In genomic region chr18:26090130-26091046, GRCh38 we compare ENCODE assay signal across 8 cellular contexts. TPM values are rescaled to one million over a fixed set of nuclear protein-coding genes. Genes with fewer than 3 reads are reported as not detected.
DNase-seq lines count a peak whose midpoint lies in the region; ATAC-seq lines count a peak whose summit lies in the region.

Gene SS18 (minus strand): TSS chr18:26090613. CDS start chr18:26090569, 44 bp downstream.

- DNase-seq in CD8-positive, alpha-beta memory T cell, result peak; percentile 87 to 92 (median 90)
- DNase-seq in HS-27A (ENCODE audit: low read depth), result peak; percentile 75
- peak; percentile 90 to 97 for DNase-seq in NOMO-1 (lab: John Stamatoyannopoulos, UW; ENCODE audit: unreplicated experiment in 2 of 2)
- peak; percentile 75 to 79 for DNase-seq in activated CD8-positive, alpha-beta memory T cell treated with anti-CD3 and anti-CD28 coated beads for 4 hours (ENCODE audit: low read depth in 2 of 2)
- DNase-seq in effector memory CD8-positive, alpha-beta T cell, result peak; percentile 87 to 89 (median 88)
- peak; percentile 90 for DNase-seq in memory B cell (ENCODE audit: low spot score in 2 of 2)
- DNase-seq in stimulated activated CD8-positive, alpha-beta memory T cell treated with anti-CD3 and anti-CD28 coated beads, Interleukin-12 subunit alpha, Interleukin-12 subunit beta, amount 100 ng/mL, for 24 hours (ENCODE audit: extremely low read depth), result peak; percentile 81

- ATAC-seq in GM19467 (IDR thresholded peaks at IDR 0.05; ENCODE audit: unreplicated experiment) (peak; percentile 81), memory B cell (ENCODE audit: low read depth) (peak; percentile 81)
- peak; percentile 81 for ATAC-seq in effector memory CD8-positive, alpha-beta T cell (replicated peaks)

- peak within 1 kb of the TSS; percentile 94 for H3K27ac ChIP-seq in CD8-positive, alpha-beta memory T cell (ENCODE audit: low read depth, low read length)

- peak within 1 kb of the TSS; percentile 90 to 99 (median 96) for H3K4me3 Mint-ChIP-seq in CD8-positive, alpha-beta memory T cell
- H3K4me3 Mint-ChIP-seq in effector memory CD8-positive, alpha-beta T cell, result peak within 1 kb of the TSS; percentile 89 to 95
- peak within 1 kb of the TSS; percentile 97 for H3K4me3 Mint-ChIP-seq in memory B cell

- no peaks in the 10 kb centered on the region for H3K9me3 ChIP-seq in CD8-positive, alpha-beta memory T cell (ENCODE audit: low read length)

- peaks cover 0 to 29% (median 1%) of the 10 kb centered on the region in 3 donors for H3K36me3 Mint-ChIP-seq in CD8-positive, alpha-beta memory T cell
- H3K36me3 Mint-ChIP-seq in effector memory CD8-positive, alpha-beta T cell (ENCODE audit: insufficient read depth), result peaks cover 19% of the 10 kb centered on the region
- peaks cover 4% of the 10 kb centered on the region for H3K36me3 Mint-ChIP-seq in memory B cell

- H3K27me3 ChIP-seq in CD8-positive, alpha-beta memory T cell (ENCODE audit: insufficient read depth, low read length, poor library complexity, severe bottlenecking), result no peaks in the 10 kb centered on the region

- no peaks in the 10 kb centered on the region for H3K9me3 Mint-ChIP-seq in CD8-positive, alpha-beta memory T cell
- H3K9me3 Mint-ChIP-seq in effector memory CD8-positive, alpha-beta T cell, result no peaks in the 10 kb centered on the region
- H3K9me3 Mint-ChIP-seq in memory B cell, result no peaks in the 10 kb centered on the region

- H3K4me1 ChIP-seq in CD8-positive, alpha-beta memory T cell (ENCODE audit: insufficient read depth, low read length), result peaks cover 23% of the 10 kb centered on the region

- H3K27ac Mint-ChIP-seq in CD8-positive, alpha-beta memory T cell, result peak within 1 kb of the TSS; percentile 93 to 100 (median 98)
- peak within 1 kb of the TSS; percentile 96 for H3K27ac Mint-ChIP-seq in effector memory CD8-positive, alpha-beta T cell
- H3K27ac Mint-ChIP-seq in memory B cell, result peak within 1 kb of the TSS; percentile 98

- H3K4me3 ChIP-seq in CD8-positive, alpha-beta memory T cell (ENCODE audit: low read length), result peak within 1 kb of the TSS; percentile 75

- POLR2A ChIA-PET in CD8-positive, alpha-beta memory T cell (lab: Charles Lee), result interaction anchor here (0.9 to 1.6 kb wide), 2 partner anchors 35 to 136 kb away, joined by 5 to 7 read pairs; partner anchors contain the start of gene TAF4B

- H3K36me3 ChIP-seq in CD8-positive, alpha-beta memory T cell (ENCODE audit: insufficient read depth, low read length), result peaks cover 4% of the 10 kb centered on the region

- H3K27me3 Mint-ChIP-seq in CD8-positive, alpha-beta memory T cell, result no peaks in the 10 kb centered on the region
- H3K27me3 Mint-ChIP-seq in effector memory CD8-positive, alpha-beta T cell, result no peaks in the 10 kb centered on the region
- H3K27me3 Mint-ChIP-seq in memory B cell, result no peaks in the 10 kb centered on the region

- peaks cover 38 to 50% (median 49%) of the 10 kb centered on the region in 3 donors for H3K4me1 Mint-ChIP-seq in CD8-positive, alpha-beta memory T cell
- H3K4me1 Mint-ChIP-seq in effector memory CD8-positive, alpha-beta T cell (ENCODE audit: low read depth in 2 of 2), result peaks cover 20 to 33% of the 10 kb centered on the region in 2 donors
- peaks cover 23% of the 10 kb centered on the region for H3K4me1 Mint-ChIP-seq in memory B cell

- CTCF ChIA-PET in CD8-positive, alpha-beta memory T cell (lab: Charles Lee), result interaction anchor here (1.2 kb wide), 1 partner anchor 32 kb away, joined by 3 read pairs; no protein-coding TSS in a partner anchor

RNA-seq across cellular contexts. Expression of gene SS18, which starts in this region (rescaled TPM):
- total RNA-seq in CD8-positive, alpha-beta memory T cell, result 10 to 100 TPM; 52.8 to 55.5 TPM
- 41.3 TPM for polyA plus RNA-seq in CD8-positive, alpha-beta memory T cell

Comparison
In these comparisons a context has a peak if more than half of its experiments do, and no peak if none do; other contexts are left out.
1. Peak in every context shown above with its lines: DNase-seq, ATAC-seq, H3K4me3 ChIP-seq and H3K27ac ChIP-seq.